ENCODE assay signal across 23 cellular contexts in genomic region chr13:26400545-26400944, GRCh38.
DNase-seq lines count a peak whose midpoint lies in the region; ATAC-seq, FAIRE-seq and TF ChIP-seq lines count a peak whose summit lies in the region.
"Had no signal": no experiment of that assay in that cellular context is flagged by ENCODE, and none has a peak within 500 bp of the region (broad histone marks: within the 10 kb centered on the region; RNA-seq: fewer than 3 reads in every experiment).

No MANE protein-coding gene starts in this region.

- H3F3A ChIP-seq in MM.1S (ENCODE audit: insufficient read depth, low read length), result peaks cover 15% of the 10 kb centered on the region

- H3K4me3 ChIP-seq in MM.1S (ENCODE audit: low read length), result no peak overlapping the region
- H3K4me3 ChIP-seq in astrocyte (ENCODE audit: insufficient read depth, low read depth, low read length), result no peak overlapping the region
- H3K4me3 ChIP-seq in trophoblast cell (ENCODE audit: low read depth, low read length), result no peak overlapping the region
- H3K4me3 ChIP-seq: BLaER1, HAP-1 had no signal

- H4K12ac ChIP-seq in trophoblast cell (ENCODE audit: low read depth, low read length), result no peak overlapping the region

- no peaks in the 10 kb centered on the region for H3K4me1 Mint-ChIP-seq in activated T-cell treated with anti-CD3 and anti-CD28 coated beads, Interleukin-2, amount 50 U/mL, for 72 hours (ENCODE audit: low read depth)
- H3K4me1 Mint-ChIP-seq in activated T-cell treated with anti-CD3 and anti-CD28 coated beads, Interleukin-2, amount 50 U/mL, for 24 hours (ENCODE audit: low read depth), result no peaks in the 10 kb centered on the region
- H3K4me1 Mint-ChIP-seq in astrocyte (ENCODE audit: low read depth, unreplicated experiment), result no peaks in the 10 kb centered on the region
- H3K4me1 Mint-ChIP-seq: B cell; CD4-positive, CD25-positive, alpha-beta regulatory T cell had no signal

- no peak overlapping the region for H2AK5ac ChIP-seq in trophoblast cell (ENCODE audit: low read length)

- no peaks in the 10 kb centered on the region for H4K20me1 ChIP-seq in MM.1S (ENCODE audit: insufficient read depth, low read length)
- H4K20me1 ChIP-seq in astrocyte (ENCODE audit: insufficient read depth, low read length), result no peaks in the 10 kb centered on the region
- H4K20me1 ChIP-seq: BLaER1 had no signal

- no peak overlapping the region for H2BK120ac ChIP-seq in trophoblast cell (ENCODE audit: insufficient read depth, low read length, poor library complexity)

- FAIRE-seq in astrocyte (lab: Jason Lieb, UNC), result peak; percentile 26
- FAIRE-seq: A204.1, G401.6, GM18507, H54 had no signal

- peak overlapping the region; percentile 40 for H3K27ac Mint-ChIP-seq in activated T-cell treated with anti-CD3 and anti-CD28 coated beads, Interleukin-2, amount 50 U/mL, for 72 hours
- no peak overlapping the region for H3K27ac Mint-ChIP-seq in activated T-cell treated with anti-CD3 and anti-CD28 coated beads, Interleukin-2, amount 50 U/mL, for 24 hours
- no peak overlapping the region for H3K27ac Mint-ChIP-seq in astrocyte (ENCODE audit: unreplicated experiment)
- H3K27ac Mint-ChIP-seq: B cell; CD4-positive, CD25-positive, alpha-beta regulatory T cell; CD8-positive, alpha-beta T cell; HFFc6 had no signal

- ATAC-seq in activated T-cell treated with anti-CD3 and anti-CD28 coated beads, Interleukin-2, amount 50 U/mL, for 72 hours (replicated peaks in 1 of 2), result peak in 1 of 2 donors; percentile 17
- ATAC-seq: CD8-positive, alpha-beta T cell had no signal

- H3K27ac ChIP-seq in MM.1S (ENCODE audit: low read length), result peak overlapping the region; percentile 56; the same call in 1 of the 2 replicates
- no peak overlapping the region for H3K27ac ChIP-seq in astrocyte (ENCODE audit: low read depth, low read length)
- H3K27ac ChIP-seq in trophoblast cell (ENCODE audit: low read depth, low read length), result no peak overlapping the region
- H3K27ac ChIP-seq: 22Rv1, BLaER1, C4-2B had no signal

- TF ChIP-seq CTCF in MM.1S (IDR thresholded peaks at IDR 0.05; ENCODE audit: low read length), result no peak
- TF ChIP-seq CTCF in astrocyte (IDR thresholded peaks at IDR 0.05; ENCODE audit: insufficient read depth, low read depth, low read length), result no peak

- H3K79me2 ChIP-seq in MM.1S (ENCODE audit: low read length), result no peaks in the 10 kb centered on the region
- no peaks in the 10 kb centered on the region for H3K79me2 ChIP-seq in astrocyte (ENCODE audit: insufficient read depth, low read length)
- no peaks in the 10 kb centered on the region for H3K79me2 ChIP-seq in trophoblast cell (ENCODE audit: control insufficient read depth, insufficient read depth, low read length, poor library complexity)

- WGBS in trophoblast cell (ENCODE audit: extremely low coverage, insufficient coverage, insufficient read length), result no CpG with 5 or more reads among the region's 1 CpG

- H3K18ac ChIP-seq in trophoblast cell (ENCODE audit: low read length), result no peak overlapping the region

- H3K4me1 ChIP-seq in MM.1S (ENCODE audit: low read length) (peaks cover 33% of the 10 kb centered on the region), astrocyte (ENCODE audit: insufficient read depth, low read length) (no peaks in the 10 kb centered on the region), trophoblast cell (ENCODE audit: control insufficient read depth in 1 of 2, insufficient read depth in 2 of 2, low read length in 2 of 2) (no peaks in the 10 kb centered on the region)
- H3K4me1 ChIP-seq: BLaER1, Caco-2, HAP-1 had no signal

- H3K4me2 ChIP-seq in MM.1S (ENCODE audit: low read depth, low read length) (peak overlapping the region; percentile 32), astrocyte (ENCODE audit: low read length) (no peak overlapping the region), trophoblast cell (ENCODE audit: low read length) (no peak overlapping the region)
- H3K4me2 ChIP-seq: BLaER1 had no signal

- peaks cover 0 to 2% of the 10 kb centered on the region in 2 donors for H3K36me3 Mint-ChIP-seq in activated T-cell treated with anti-CD3 and anti-CD28 coated beads, Interleukin-2, amount 50 U/mL, for 72 hours (ENCODE audit: insufficient read depth in 2 of 2)
- H3K36me3 Mint-ChIP-seq in activated T-cell treated with anti-CD3 and anti-CD28 coated beads, Interleukin-2, amount 50 U/mL, for 24 hours (ENCODE audit: low read depth), result peaks cover 74% of the 10 kb centered on the region
- H3K36me3 Mint-ChIP-seq in astrocyte (ENCODE audit: low read depth, unreplicated experiment), result peaks cover 21% of the 10 kb centered on the region

- H3K27me3 ChIP-seq in MM.1S (replicated peaks; ENCODE audit: insufficient read depth, low read length) (no peaks in the 10 kb centered on the region), astrocyte (ENCODE audit: insufficient read depth, low read length) (no peaks in the 10 kb centered on the region), trophoblast cell (ENCODE audit: insufficient read depth, low read length) (no peaks in the 10 kb centered on the region)
- H3K27me3 ChIP-seq: BLaER1 had no signal

- H2BK5ac ChIP-seq in trophoblast cell (ENCODE audit: low read depth, low read length, poor library complexity), result no peak overlapping the region

- no peak overlapping the region for H3K9ac ChIP-seq in MM.1S (ENCODE audit: low read length)
- no peak overlapping the region for H3K9ac ChIP-seq in astrocyte (ENCODE audit: low read length)
- no peak overlapping the region for H3K9ac ChIP-seq in trophoblast cell (ENCODE audit: low read length)
- H3K9ac ChIP-seq: BLaER1 had no signal

- no peaks in the 10 kb centered on the region for H3K27me3 Mint-ChIP-seq in activated T-cell treated with anti-CD3 and anti-CD28 coated beads, Interleukin-2, amount 50 U/mL, for 72 hours (ENCODE audit: low read depth)
- H3K27me3 Mint-ChIP-seq in activated T-cell treated with anti-CD3 and anti-CD28 coated beads, Interleukin-2, amount 50 U/mL, for 24 hours, result no peaks in the 10 kb centered on the region
- no peaks in the 10 kb centered on the region for H3K27me3 Mint-ChIP-seq in astrocyte (ENCODE audit: low read depth, unreplicated experiment)
- H3K27me3 Mint-ChIP-seq: B cell; CD4-positive, CD25-positive, alpha-beta regulatory T cell had no signal

- H3K14ac ChIP-seq in trophoblast cell (ENCODE audit: low read length), result no peak overlapping the region

- no peak overlapping the region for H4K8ac ChIP-seq in trophoblast cell (ENCODE audit: low read depth, low read length)

- H2AFZ ChIP-seq in MM.1S (ENCODE audit: low read length) (peak overlapping the region; percentile 11; the same call in 1 of the 2 replicates), astrocyte (ENCODE audit: low read depth, low read length) (no peak overlapping the region), trophoblast cell (ENCODE audit: insufficient read depth, low read length, poor library complexity) (no peak overlapping the region)

- H3K9me3 Mint-ChIP-seq in activated T-cell treated with anti-CD3 and anti-CD28 coated beads, Interleukin-2, amount 50 U/mL, for 72 hours, result no peaks in the 10 kb centered on the region
- H3K9me3 Mint-ChIP-seq in activated T-cell treated with anti-CD3 and anti-CD28 coated beads, Interleukin-2, amount 50 U/mL, for 24 hours, result no peaks in the 10 kb centered on the region
- H3K9me3 Mint-ChIP-seq in astrocyte (ENCODE audit: unreplicated experiment), result no peaks in the 10 kb centered on the region
- H3K9me3 Mint-ChIP-seq: CD4-positive, CD25-positive, alpha-beta regulatory T cell; CD8-positive, alpha-beta T cell; HFFc6 had no signal

- H3K23ac ChIP-seq in trophoblast cell (ENCODE audit: low read length), result no peak overlapping the region

- H3K9me3 ChIP-seq in MM.1S (replicated peaks; ENCODE audit: insufficient read depth, low read length), result no peaks in the 10 kb centered on the region
- H3K9me3 ChIP-seq in astrocyte (ENCODE audit: insufficient read depth, low read depth, low read length), result no peaks in the 10 kb centered on the region
- H3K9me3 ChIP-seq in trophoblast cell (ENCODE audit: insufficient read depth, low read depth, low read length), result no peaks in the 10 kb centered on the region
- H3K9me3 ChIP-seq: BLaER1, Caco-2, HAP-1 had no signal

- no peak overlapping the region for H3K4me3 Mint-ChIP-seq in activated T-cell treated with anti-CD3 and anti-CD28 coated beads, Interleukin-2, amount 50 U/mL, for 72 hours
- H3K4me3 Mint-ChIP-seq in activated T-cell treated with anti-CD3 and anti-CD28 coated beads, Interleukin-2, amount 50 U/mL, for 24 hours, result no peak overlapping the region
- no peak overlapping the region for H3K4me3 Mint-ChIP-seq in astrocyte (ENCODE audit: unreplicated experiment)
- H3K4me3 Mint-ChIP-seq: B cell; CD4-positive, CD25-positive, alpha-beta regulatory T cell; CD8-positive, alpha-beta T cell; HFFc6 had no signal

- no peak overlapping the region for H4K91ac ChIP-seq in trophoblast cell (ENCODE audit: low read depth, low read length)

- no peaks in the 10 kb centered on the region for H3K9me2 ChIP-seq in MM.1S (replicated peaks; ENCODE audit: insufficient read depth, low read length)

- H3K4ac ChIP-seq in trophoblast cell (ENCODE audit: low read depth, low read length), result no peak overlapping the region

- DNase-seq in activated T-cell treated with anti-CD3 and anti-CD28 coated beads, Interleukin-2, amount 50 U/mL, for 72 hours, result no peak
- DNase-seq in activated T-cell treated with anti-CD3 and anti-CD28 coated beads, Interleukin-2, amount 50 U/mL, for 24 hours, result no peak
- DNase-seq in MM.1S, result peak; percentile 84
- DNase-seq in astrocyte (ENCODE audit: low read depth), result no peak
- no peak for DNase-seq in pons (ENCODE audit: low spot score)
- DNase-seq in GM19238 (ENCODE audit: insufficient read length, low spot score), result no peak
- no peak for DNase-seq in trophoblast cell
- DNase-seq: Caco-2; CD4-positive, CD25-positive, alpha-beta regulatory T cell; CD8-positive, alpha-beta T cell; DMS153; DND-41; GOT3; HFFc6 had no signal

- H3K79me1 ChIP-seq in trophoblast cell (ENCODE audit: low read length), result no peaks in the 10 kb centered on the region

- no peak overlapping the region for H2BK12ac ChIP-seq in trophoblast cell (ENCODE audit: low read length)

- H3K36me3 ChIP-seq in MM.1S (replicated peaks; ENCODE audit: insufficient read depth, low read length), result no peaks in the 10 kb centered on the region
- peaks cover 11% of the 10 kb centered on the region for H3K36me3 ChIP-seq in astrocyte (ENCODE audit: insufficient read depth, low read length)
- peaks cover 8 to 12% of the 10 kb centered on the region in 2 experiments for H3K36me3 ChIP-seq in trophoblast cell (ENCODE audit: control insufficient read depth in 1 of 2, insufficient read depth in 2 of 2, low read length in 2 of 2)
